13 cellular contexts compared by ENCODE assay signal in the genomic region with DNA sequence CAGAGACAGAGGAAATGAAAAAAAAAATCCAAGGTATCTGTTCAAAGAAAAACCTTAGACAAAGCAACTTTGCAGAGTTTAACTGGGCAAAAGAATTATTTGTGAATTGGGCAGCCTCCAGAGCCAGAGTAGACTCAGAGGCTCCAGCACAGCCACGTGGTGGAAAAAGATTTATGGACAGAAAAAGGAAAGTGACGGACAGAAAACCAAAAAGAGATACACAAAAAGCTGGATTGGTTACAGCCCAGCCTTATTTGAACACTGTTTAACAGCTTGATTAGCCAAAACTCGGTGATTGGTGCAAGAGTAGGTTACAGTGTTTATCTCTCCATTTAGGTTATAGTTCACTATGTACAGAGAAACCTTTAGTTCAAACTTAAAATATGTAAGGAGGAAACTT. TPM values are rescaled to one million over a fixed set of nuclear protein-coding genes. Genes with fewer than 3 reads are reported as not detected.
DNase-seq lines count a peak whose midpoint lies in the region; ATAC-seq, FAIRE-seq and TF ChIP-seq lines count a peak whose summit lies in the region.
"Had no signal": no experiment of that assay in that cellular context is flagged by ENCODE, and none has a peak within 500 bp of the region (broad histone marks: within the 10 kb centered on the region; RNA-seq: fewer than 3 reads in every experiment).

No MANE protein-coding gene starts in this region.

- H3K4me1 ChIP-seq in right cardiac atrium (ENCODE audit: control insufficient read depth, insufficient read depth, low read length) (peaks cover 3% of the 10 kb centered on the region), right atrium auricular region (no peaks in the 10 kb centered on the region), pancreas (peaks cover 0 to 10% (median 9%) of the 10 kb centered on the region in 3 donors), ovary (ENCODE audit: insufficient read depth) (peaks cover 2% of the 10 kb centered on the region)
- no peaks in the 10 kb centered on the region for H3K4me1 ChIP-seq in effector memory CD4-positive, alpha-beta T cell (ENCODE audit: control insufficient read depth, insufficient read depth, low read length, poor library complexity, severe bottlenecking)

- H3K27ac ChIP-seq in right cardiac atrium (ENCODE audit: low read length): no peak overlapping the region
- no peak overlapping the region for H3K27ac ChIP-seq in right atrium auricular region
- no peak overlapping the region for H3K27ac ChIP-seq in pancreas
- no peak overlapping the region for H3K27ac ChIP-seq in ovary
- H3K27ac ChIP-seq in effector memory CD4-positive, alpha-beta T cell (ENCODE audit: insufficient read depth, low read length, poor library complexity, severe bottlenecking): no peak overlapping the region

- H3K9me3 ChIP-seq in right cardiac atrium (ENCODE audit: control insufficient read depth, low read length) (no peaks in the 10 kb centered on the region), right atrium auricular region (no peaks in the 10 kb centered on the region), pancreas (no peaks in the 10 kb centered on the region), ovary (no peaks in the 10 kb centered on the region)
- H3K9me3 ChIP-seq in effector memory CD4-positive, alpha-beta T cell (ENCODE audit: control insufficient read depth, low read length): no peaks in the 10 kb centered on the region

- H3K4me3 ChIP-seq in right cardiac atrium (ENCODE audit: low read length): no peak overlapping the region
- H3K4me3 ChIP-seq in right atrium auricular region: no peak overlapping the region
- no peak overlapping the region for H3K4me3 ChIP-seq in fibroblast of mammary gland (ENCODE audit: control insufficient read depth, low read depth, low read length)
- no peak overlapping the region for H3K4me3 ChIP-seq in pancreas
- no peak overlapping the region for H3K4me3 ChIP-seq in ovary
- no peak overlapping the region for H3K4me3 ChIP-seq in effector memory CD4-positive, alpha-beta T cell (ENCODE audit: insufficient read depth, low read depth, low read length, poor library complexity, severe bottlenecking)

- TF ChIP-seq CTCF in right atrium auricular region (IDR thresholded peaks at IDR 0.05) (no peak), fibroblast of mammary gland (conservative IDR thresholded peaks at IDR 0.05; ENCODE audit: control insufficient read depth, insufficient read depth, low read depth, low read length) (no peak), pancreas (IDR thresholded peaks at IDR 0.05) (no peak), ovary (IDR thresholded peaks at IDR 0.05) (no peak)

- intact Hi-C loops in right cardiac atrium (cut with DNase I): no loop called here
- intact Hi-C loops in pancreas (cut with DNase I): no loop called here
- intact Hi-C loops in ovary (cut with DNase I): no loop called here

- no peaks in the 10 kb centered on the region for H3K27me3 ChIP-seq in right cardiac atrium (ENCODE audit: control insufficient read depth, insufficient read depth)
- no peaks in the 10 kb centered on the region for H3K27me3 ChIP-seq in right atrium auricular region
- H3K27me3 ChIP-seq in pancreas: no peaks in the 10 kb centered on the region
- no peaks in the 10 kb centered on the region for H3K27me3 ChIP-seq in ovary
- H3K27me3 ChIP-seq in effector memory CD4-positive, alpha-beta T cell (replicated peaks; ENCODE audit: control insufficient read depth, insufficient read depth, low read length, poor library complexity, severe bottlenecking): no peaks in the 10 kb centered on the region

- DNase-seq in right cardiac atrium (no peak), right atrium auricular region (ENCODE audit: low spot score) (no peak), fibroblast of mammary gland (ENCODE audit: low read depth) (peak; percentile 8), pancreas (peak in 1 of 6 donors; percentile 43), ovary (no peak), globus pallidus (ENCODE audit: low spot score) (no peak)
- DNase-seq in activated CD4-positive, alpha-beta T cell treated with anti-CD3 and anti-CD28 coated beads, Interleukin-2, amount 50 U/mL, for 48 hours: no peak
- no peak for DNase-seq in effector memory CD4-positive, alpha-beta T cell
- DNase-seq: activated CD4-positive, CD25-positive, alpha-beta regulatory T cell treated with anti-CD3 and anti-CD28 coated beads, Interleukin-2, amount 50 U/mL, for 72 hours; activated T-cell treated with anti-CD3 and anti-CD28 coated beads, Interleukin-2, amount 50 U/mL, for 1 hour; immature natural killer cell; NCI-H1092; retina had no signal

- peak; percentile 53 for FAIRE-seq in pancreas (lab: Jason Lieb, UNC)

- WGBS in right cardiac atrium: 17% methylated on average over 3 of the region's 3 CpGs
- 4 to 7% methylated on average over 3 of the region's 3 CpGs for WGBS in pancreas, 2 donors
- 1 to 5% (median 2%) methylated on average over 3 of the region's 3 CpGs for WGBS in ovary, 3 donors

- ATAC-seq in right cardiac atrium (peak; percentile 46 to 54), pancreas (peak; percentile 48 to 92 (median 72))

- no peak for TF ChIP-seq EP300 in ovary (IDR thresholded peaks at IDR 0.05)

- no peak for TF ChIP-seq POLR2A in ovary (IDR thresholded peaks at IDR 0.05)

- H3K36me3 ChIP-seq in right atrium auricular region (no peaks in the 10 kb centered on the region), pancreas (no peaks in the 10 kb centered on the region), ovary (no peaks in the 10 kb centered on the region)
- H3K36me3 ChIP-seq in effector memory CD4-positive, alpha-beta T cell (ENCODE audit: control insufficient read depth, insufficient read depth, low read length): no peaks in the 10 kb centered on the region

RNA-seq across cellular contexts. Expression of a gene that starts 23.7 kb away (rescaled TPM):
- total RNA-seq in right cardiac atrium: 100 to 1,000 TPM; 292 to 364 (median 321) TPM
- 139 TPM for polyA plus RNA-seq in right cardiac atrium
- 100 to 1,000 TPM; 194 to 275 TPM for total RNA-seq in right atrium auricular region
- 10 to 100 TPM; 13.6 to 21.4 (median 16.9) TPM for total RNA-seq in pancreas
- polyA plus RNA-seq in pancreas: 10 to 100 TPM; 10.4 to 10.5 TPM
- total RNA-seq in ovary: 10 to 100 TPM; 22.6 to 37.4 (median 29.4) TPM
- polyA plus RNA-seq in ovary: 10 to 100 TPM; 14.4 to 38.4 TPM

Comparison
In these comparisons a context has a peak if more than half of its experiments do, and no peak if none do; other contexts are left out.
1. RNA of a gene that starts 23.7 kb away (total RNA-seq): 292 to 364 TPM in right cardiac atrium and 194 to 275 TPM in right atrium auricular region; 22.6 to 37.4 TPM in ovary and 13.6 to 21.4 TPM in pancreas; every median in the first group is over 4 times any median in the second.